ENCODE assay signal across 22 cellular contexts in the genomic region with DNA sequence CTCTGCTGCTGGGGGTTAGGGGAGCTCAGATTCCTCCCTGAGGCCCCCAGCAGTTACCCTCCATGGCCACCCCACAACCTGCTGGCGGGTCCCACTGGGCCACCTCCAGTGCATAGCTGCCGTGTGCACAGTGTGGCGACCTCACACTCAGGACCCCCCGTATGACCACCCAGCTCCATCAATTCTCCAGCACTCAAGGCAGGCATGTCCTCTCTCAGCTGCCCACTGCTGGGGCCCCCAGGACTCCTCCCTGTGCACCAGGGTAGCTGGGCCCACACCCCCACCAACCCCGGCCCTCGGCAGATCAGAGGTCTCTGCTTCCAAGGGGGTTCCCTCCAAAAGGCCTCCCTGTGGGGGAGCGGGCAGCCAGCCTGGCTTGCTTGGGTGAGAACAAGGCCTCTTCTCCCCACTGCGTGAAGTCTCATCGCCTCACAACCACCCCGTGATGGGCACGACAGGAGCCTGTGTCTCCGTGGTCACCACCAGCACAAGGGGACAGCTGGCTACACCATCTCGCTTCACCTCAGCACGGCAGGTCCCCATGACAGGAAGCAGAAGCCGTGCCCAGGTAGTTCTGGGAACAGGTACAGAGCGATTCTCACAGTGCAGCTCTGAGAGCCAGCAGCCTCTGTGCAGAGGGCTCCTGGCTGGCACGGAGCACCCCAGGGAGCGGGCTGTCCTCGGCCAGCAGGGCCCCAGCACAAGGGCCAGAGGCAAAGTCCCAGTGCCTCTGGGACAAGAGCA. TPM values are rescaled to one million over a fixed set of nuclear protein-coding genes. Genes with fewer than 3 reads are reported as not detected.
DNase-seq lines count a peak whose midpoint lies in the region; ATAC-seq, FAIRE-seq and TF ChIP-seq lines count a peak whose summit lies in the region.
"Had no signal": no experiment of that assay in that cellular context is flagged by ENCODE, and none has a peak within 500 bp of the region (broad histone marks: within the 10 kb centered on the region; RNA-seq: fewer than 3 reads in every experiment).

No MANE protein-coding gene starts in this region.

- H3K36me3 ChIP-seq in GM06990 (ENCODE audit: control insufficient read depth, insufficient read depth, low read length) = peaks cover 11% of the 10 kb centered on the region
- H3K36me3 ChIP-seq in GM12878 (ENCODE audit: control insufficient read depth in 2 of 2, insufficient read depth in 2 of 2, low read length in 1 of 2) = no peaks in the 10 kb centered on the region
- H3K36me3 ChIP-seq in tibial nerve = peaks cover 4 to 49% (median 11%) of the 10 kb centered on the region in 3 donors
- H3K36me3 ChIP-seq: breast epithelium had no signal

- peaks cover 32% of the 10 kb centered on the region for H3K4me1 Mint-ChIP-seq in nephron progenitor cell

- no TSS peak for BruUV-seq in GM12878 (replicated peaks; lab: Mats Ljungman, UMichigan)

- H3K4me2 ChIP-seq in GM12878 (ENCODE audit: control insufficient read depth, insufficient read depth) = no peak overlapping the region
- H3K4me2 ChIP-seq: BLaER1, neural progenitor cell had no signal

- 76% methylated on average over 19 of the region's 19 CpGs for WGBS in GM12878 (ENCODE audit: insufficient coverage, insufficient replicate concordance, low lambda C conversion rate, missing lambda C conversion rate)
- WGBS in tibial nerve, 2 donors = 78 to 88% methylated on average over 12 to 19 of the region's 19 CpGs

- no peak for ATAC-seq in GM12878
- ATAC-seq in GM21529 (IDR thresholded peaks at IDR 0.05; ENCODE audit: unreplicated experiment) = no peak
- ATAC-seq in GM21381 (IDR thresholded peaks at IDR 0.05; ENCODE audit: unreplicated experiment) = no peak
- ATAC-seq: activated naive CD4-positive, alpha-beta T cell treated with anti-CD3 and anti-CD28 coated beads, Interleukin-2, amount 50 U/mL, for 72 hours; Panc1; stimulated activated effector memory CD8-positive, alpha-beta T cell treated with anti-CD3 and anti-CD28 coated beads, Interleukin-12 subunit alpha, Interleukin-12 subunit beta, amount 100 ng/mL, for 72 hours had no signal

- CTCF ChIA-PET in GM12878 (lab: Yijun Ruan, JAX) = no interaction called here

- H3K9me3 ChIP-seq in GM12878 (replicated peaks; ENCODE audit: control insufficient read depth, insufficient read depth, low read length) = no peaks in the 10 kb centered on the region
- no peaks in the 10 kb centered on the region for H3K9me3 ChIP-seq in tibial nerve
- H3K9me3 ChIP-seq: BLaER1, breast epithelium had no signal

- no peaks in the 10 kb centered on the region for H4K20me1 ChIP-seq in GM12878 (ENCODE audit: control insufficient read depth, insufficient read depth)

- H3K27ac Mint-ChIP-seq in nephron progenitor cell = no peak overlapping the region
- H3K27ac Mint-ChIP-seq: neural progenitor cell had no signal

- in situ Hi-C loops in GM12878 (cut with MboI) = no loop called here

- no peak for FAIRE-seq in GM12878 (lab: Jason Lieb, UNC)
- FAIRE-seq: urothelium cell line had no signal

- H3K9me3 Mint-ChIP-seq in nephron progenitor cell = no peaks in the 10 kb centered on the region
- H3K9me3 Mint-ChIP-seq: activated naive CD4-positive, alpha-beta T cell treated with anti-CD3 and anti-CD28 coated beads, Interleukin-2, amount 50 U/mL, for 72 hours; neural progenitor cell; stimulated activated effector memory CD8-positive, alpha-beta T cell treated with anti-CD3 and anti-CD28 coated beads, Interleukin-12 subunit alpha, Interleukin-12 subunit beta, amount 100 ng/mL, for 72 hours had no signal

- peak; percentile 58; the same call in 1 of the 2 replicates for TF ChIP-seq POLR2A in GM12878 (IDR thresholded peaks at IDR 0.05; ENCODE audit: low read depth, low read length)
- no peak for TF ChIP-seq POLR2A in tibial nerve (IDR thresholded peaks at IDR 0.05)

- H3K4me1 ChIP-seq in GM12878 (ENCODE audit: control insufficient read depth, insufficient read depth, low read length) (peaks cover 6% of the 10 kb centered on the region; the same call in 1 of the 2 replicates), tibial nerve (peaks cover 0 to 48% (median 24%) of the 10 kb centered on the region in 4 donors)
- H3K4me1 ChIP-seq: breast epithelium, neural progenitor cell had no signal

- peaks cover 9% of the 10 kb centered on the region for H3K36me3 Mint-ChIP-seq in nephron progenitor cell (ENCODE audit: low read depth)
- H3K36me3 Mint-ChIP-seq: activated naive CD4-positive, alpha-beta T cell treated with anti-CD3 and anti-CD28 coated beads, Interleukin-2, amount 50 U/mL, for 72 hours had no signal

- POLR2A ChIA-PET in GM12878 (lab: Charles Lee) = no interaction called here

- H3K27me3 Mint-ChIP-seq in nephron progenitor cell (ENCODE audit: low read depth, poor library complexity) = no peaks in the 10 kb centered on the region

- H3K9ac ChIP-seq in GM12878 (ENCODE audit: control insufficient read depth, insufficient read depth, low read length) = no peak overlapping the region
- H3K9ac ChIP-seq: neural progenitor cell had no signal

- DNase-seq in Ammon's horn (ENCODE audit: low spot score) (peak; percentile 2), GM06990 (ENCODE audit: extremely low read depth, insufficient read length) (peak; percentile 1), GM12878 (ENCODE audit: low read depth, low spot score) (no peak), nephron progenitor cell (peak; percentile 2), NCI-H187 treated with DMSO at 0.1 percent for 48 hours (lab: John Stamatoyannopoulos, UW) (no peak), tibial nerve (ENCODE audit: low spot score in 2 of 2) (no peak)
- DNase-seq: activated CD8-positive, alpha-beta memory T cell treated with anti-CD3 and anti-CD28 coated beads, Interleukin-2, amount 50 U/mL, for 4 hours; DMS153; foreskin fibroblast; mesenchymal stem cell; NCI-H1694; NCI-H524 treated with DMSO at 0.1 percent for 48 hours; SW 1271 had no signal

- SMC1A ChIA-PET in GM12878 (lab: Charles Lee; ENCODE audit: uncharacterized antibody, unreplicated experiment) = no interaction called here

- H2AFZ ChIP-seq in GM12878 (ENCODE audit: control insufficient read depth, low read depth, low read length) = no peak overlapping the region
- H2AFZ ChIP-seq: neural progenitor cell had no signal

- TF ChIP-seq CTCF in GM06990 (IDR thresholded peaks at IDR 0.05; ENCODE audit: insufficient read depth, low read length, poor library complexity, severe bottlenecking) = no peak
- TF ChIP-seq CTCF in GM12878 (IDR thresholded peaks at IDR 0.05 in 2 of 3, conservative IDR thresholded peaks at IDR 0.05 in 1 of 3; ENCODE audit: control insufficient read depth in 2 of 3, extremely low read depth in 1 of 3, insufficient read depth in 1 of 3, low read depth in 3 of 3, low read length in 3 of 3) = no peak
- TF ChIP-seq CTCF in nephron progenitor cell (IDR thresholded peaks at IDR 0.05) = no peak
- TF ChIP-seq CTCF in tibial nerve (IDR thresholded peaks at IDR 0.05) = no peak

- no peak for TF ChIP-seq RAD21 in GM12878 (IDR thresholded peaks at IDR 0.05; ENCODE audit: insufficient read depth, low read depth, low read length)

- peaks cover 3% of the 10 kb centered on the region for H3K79me2 ChIP-seq in GM12878 (ENCODE audit: control insufficient read depth, insufficient read depth, low read length)

- intact Hi-C loops in GM12878 (cut with micrococcal nuclease; ENCODE audit: unreplicated experiment) = no loop called here

- RAD21 ChIA-PET in GM12878 (lab: Charles Lee; ENCODE audit: unreplicated experiment) = no interaction called here

- H3K4me3 ChIP-seq in GM06990 (replicated peaks; ENCODE audit: low read depth, low read length) (no peak overlapping the region), GM12878 (no peak overlapping the region), tibial nerve (no peak overlapping the region)
- H3K4me3 ChIP-seq: BLaER1, breast epithelium, neural progenitor cell had no signal

- no peak overlapping the region for H3K4me3 Mint-ChIP-seq in nephron progenitor cell
- H3K4me3 Mint-ChIP-seq: stimulated activated effector memory CD8-positive, alpha-beta T cell treated with anti-CD3 and anti-CD28 coated beads, Interleukin-12 subunit alpha, Interleukin-12 subunit beta, amount 100 ng/mL, for 72 hours had no signal

- TF ChIP-seq EP300 in GM12878 (IDR thresholded peaks at IDR 0.05; ENCODE audit: borderline replicate concordance in 1 of 2, control insufficient read depth in 1 of 2, low read depth in 2 of 2, low read length in 2 of 2) = no peak
- no peak for TF ChIP-seq EP300 in tibial nerve (IDR thresholded peaks at IDR 0.05)

- no peaks in the 10 kb centered on the region for H3K27me3 ChIP-seq in GM06990 (replicated peaks; ENCODE audit: control insufficient read depth, insufficient read depth, low read length)
- H3K27me3 ChIP-seq in GM12878 (replicated peaks in 1 of 2; ENCODE audit: control insufficient read depth in 2 of 2, insufficient read depth in 2 of 2, low read length in 1 of 2) = no peaks in the 10 kb centered on the region
- H3K27me3 ChIP-seq in tibial nerve = no peaks in the 10 kb centered on the region
- H3K27me3 ChIP-seq: BLaER1, breast epithelium, neural progenitor cell had no signal

- no peak overlapping the region for H3K27ac ChIP-seq in GM12878 (ENCODE audit: control insufficient read depth, insufficient read depth)
- peak overlapping the region in 2 of 4 donors; percentile 79 to 82 for H3K27ac ChIP-seq in tibial nerve
- H3K27ac ChIP-seq: neural progenitor cell had no signal

RNA-seq across cellular contexts. Expression of gene HAUS3, which starts 4.6 kb away (rescaled TPM):
- 25.7 and 27.0 TPM in 2 replicates for total RNA-seq in GM12878 (2013; cell fraction: nucleolus; rRNA removed)
- total RNA-seq in GM12878 (2014; rRNA removed) = 9.5 and 10.9 TPM in 2 replicates
- 12.7 TPM in 2 replicates for total RNA-seq in GM12878 (2014; rRNA removed; fragmentation: Illumina TruSeq; extraction: Trizol)
- total RNA-seq in GM12878 (2021) = 13.2 and 13.5 TPM in 2 replicates
- polyA plus RNA-seq in GM12878 (2011; ENCODE audit: low read depth) = 7.7 TPM
- polyA plus RNA-seq in GM12878 (2011; rRNA removed) = 11.4 and 23.9 TPM in 2 replicates
- 4.5 TPM in 2 replicates for polyA plus RNA-seq in GM12878 (2011; cell fraction: cytosol; rRNA removed)
- polyA plus RNA-seq in GM12878 (2011; cell fraction: nucleus; rRNA removed) = 11.0 and 11.2 TPM in 2 replicates
- 11.3 and 14.1 TPM in 2 replicates for polyA plus RNA-seq in GM12878 (2012)
- 13.9 and 19.8 TPM in 2 replicates for polyA plus RNA-seq in GM12878 (2014; fragmentation: Illumina TruSeq; extraction: Trizol)
- polyA plus RNA-seq in GM12878 (2014; fragmentation: Nextera tagmentation; extraction: Ambion mirVana) = 1 to 10 TPM; 4.2 to 7.3 TPM
- 10.0 and 11.8 TPM in 2 replicates for polyA plus RNA-seq in GM12878 (2014; rRNA removed)
- 10 to 100 TPM; 20.2 to 23.9 TPM for polyA plus RNA-seq in GM12878 (2016; fragmentation: Nextera tagmentation; extraction: Ambion mirVana)
- polyA minus RNA-seq in GM12878 (2011; rRNA and poly(A)+ RNA removed) = 3.5 and 3.6 TPM in 2 replicates
- polyA minus RNA-seq in GM12878 (2011; cell fraction: cytosol; rRNA and poly(A)+ RNA removed) = 2.9 and 4.3 TPM in 2 replicates
- 5.6 and 9.9 TPM in 2 replicates for polyA minus RNA-seq in GM12878 (2011; cell fraction: nucleus; rRNA and poly(A)+ RNA removed)
- 10 to 100 TPM in 3 of 4 donors, 1 to 10 TPM in 1; 9.6 to 20.1 (median 17.5) TPM for total RNA-seq in tibial nerve

RNA-seq across cellular contexts. Expression of gene POLN, which starts 4.6 kb away (rescaled TPM):
- 2.2 and 5.4 TPM in 2 replicates for total RNA-seq in GM12878 (2013; cell fraction: nucleolus; rRNA removed)
- 0.98 and 1.2 TPM in 2 replicates for total RNA-seq in GM12878 (2014; rRNA removed)
- 0.63 and 0.74 TPM in 2 replicates for total RNA-seq in GM12878 (2014; rRNA removed; fragmentation: Illumina TruSeq; extraction: Trizol)
- 0.95 and 1.7 TPM in 2 replicates for total RNA-seq in GM12878 (2021)
- polyA plus RNA-seq in GM12878 (2011; ENCODE audit: low read depth) = 0.22 TPM
- 0.30 and 0.41 TPM in 2 replicates for polyA plus RNA-seq in GM12878 (2011; rRNA removed)
- 0.39 and 0.40 TPM in 2 replicates for polyA plus RNA-seq in GM12878 (2011; cell fraction: cytosol; rRNA removed)
- polyA plus RNA-seq in GM12878 (2011; cell fraction: nucleus; rRNA removed) = 0.73 and 0.97 TPM in 2 replicates
- 0.24 and 0.67 TPM in 2 replicates for polyA plus RNA-seq in GM12878 (2012)
- polyA plus RNA-seq in GM12878 (2014; fragmentation: Illumina TruSeq; extraction: Trizol) = 0.48 and 1.3 TPM in 2 replicates
- under 1 TPM in 1 of 2 experiments, not detected in 1; 0.09 TPM for polyA plus RNA-seq in GM12878 (2014; fragmentation: Nextera tagmentation; extraction: Ambion mirVana)
- polyA plus RNA-seq in GM12878 (2014; rRNA removed) = 0.94 and 0.96 TPM in 2 replicates
- polyA plus RNA-seq in GM12878 (2016; fragmentation: Nextera tagmentation; extraction: Ambion mirVana) = 1 to 10 TPM; 1.2 to 2.0 TPM
- 0.15 and 0.51 TPM in 2 replicates for polyA minus RNA-seq in GM12878 (2011; rRNA and poly(A)+ RNA removed)
- polyA minus RNA-seq in GM12878 (2011; cell fraction: cytosol; rRNA and poly(A)+ RNA removed) = not detected in 2 replicates
- polyA minus RNA-seq in GM12878 (2011; cell fraction: nucleus; rRNA and poly(A)+ RNA removed) = 0.36 and 1.1 TPM in 2 replicates
- total RNA-seq in tibial nerve = 1 to 10 TPM; 3.3 to 9.6 (median 5.5) TPM

RNA-seq across cellular contexts. Expression of gene MXD4, which starts 15.4 kb away (rescaled TPM):
- 22.6 and 25.9 TPM in 2 replicates for total RNA-seq in GM12878 (2013; cell fraction: nucleolus; rRNA removed)
- total RNA-seq in GM12878 (2014; rRNA removed) = 15.5 and 18.7 TPM in 2 replicates
- 5.5 and 6.1 TPM in 2 replicates for total RNA-seq in GM12878 (2014; rRNA removed; fragmentation: Illumina TruSeq; extraction: Trizol)
- 25.6 and 26.4 TPM in 2 replicates for total RNA-seq in GM12878 (2021)
- 8.0 TPM for polyA plus RNA-seq in GM12878 (2011; ENCODE audit: low read depth)
- 6.4 and 9.9 TPM in 2 replicates for polyA plus RNA-seq in GM12878 (2011; rRNA removed)
- 7.5 and 14.9 TPM in 2 replicates for polyA plus RNA-seq in GM12878 (2011; cell fraction: cytosol; rRNA removed)
- polyA plus RNA-seq in GM12878 (2011; cell fraction: nucleus; rRNA removed) = 62.6 and 69.2 TPM in 2 replicates
- polyA plus RNA-seq in GM12878 (2012) = 14.5 and 24.2 TPM in 2 replicates
- 2.0 and 4.3 TPM in 2 replicates for polyA plus RNA-seq in GM12878 (2014; fragmentation: Illumina TruSeq; extraction: Trizol)
- polyA plus RNA-seq in GM12878 (2014; fragmentation: Nextera tagmentation; extraction: Ambion mirVana) = under 1 TPM; 0.21 to 0.44 TPM
- 18.1 and 22.2 TPM in 2 replicates for polyA plus RNA-seq in GM12878 (2014; rRNA removed)
- polyA plus RNA-seq in GM12878 (2016; fragmentation: Nextera tagmentation; extraction: Ambion mirVana) = 1 to 10 TPM; 3.6 to 5.0 TPM
- 5.7 and 13.2 TPM in 2 replicates for polyA minus RNA-seq in GM12878 (2011; rRNA and poly(A)+ RNA removed)
- polyA minus RNA-seq in GM12878 (2011; cell fraction: cytosol; rRNA and poly(A)+ RNA removed) = 2.9 and 3.3 TPM in 2 replicates
- polyA minus RNA-seq in GM12878 (2011; cell fraction: nucleus; rRNA and poly(A)+ RNA removed) = 17.3 and 27.3 TPM in 2 replicates
- total RNA-seq in tibial nerve = 10 to 100 TPM; 62.4 to 77.1 (median 62.9) TPM

Comparison
In these comparisons a context has a peak if more than half of its experiments do, and no peak if none do; other contexts are left out.
1. DNase-seq: peak in Ammon's horn (single experiment), GM06990 (single experiment) and nephron progenitor cell (single experiment); none in GM12878 (single experiment), NCI-H187 treated with DMSO at 0.1 percent for 48 hours (single experiment) and tibial nerve (0 of 2).